ENCODE assay signal across 10 cellular contexts in genomic region chr3:152540120-152540519, GRCh38.
"Had no signal": no experiment of that assay in that cellular context is flagged by ENCODE, and none has a peak within 500 bp of the region (broad histone marks: within the 10 kb centered on the region; RNA-seq: fewer than 3 reads in every experiment).

No MANE protein-coding gene starts in this region.

- H3K27ac ChIP-seq: GM23248 had no signal

- H3K27ac Mint-ChIP-seq: GM23338, H9, HFFc6 had no signal

- H3K9me3 ChIP-seq: HAP-1 had no signal

- H3K4me3 Mint-ChIP-seq: GM23338, H9, HFFc6 had no signal

- H3K4me1 Mint-ChIP-seq: GM23338, H9 had no signal

- H3K4me3 ChIP-seq: GM23248, GM23338, HAP-1 had no signal

- FAIRE-seq: H1, H54 had no signal

- H3K4me2 ChIP-seq: GM23338 had no signal

- H3K9ac ChIP-seq: GM23248 had no signal

- DNase-seq: GM23248, GOT3, H7, H9, HCEC 1CT, HFFc6 had no signal

- H3K4me1 ChIP-seq: HAP-1 had no signal

- H2AFZ ChIP-seq: GM23248, GM23338 had no signal

- H3K36me3 ChIP-seq: HAP-1 had no signal

- H3K9me3 Mint-ChIP-seq: GM23338, H9, HFFc6 had no signal
